In the genomic region with DNA sequence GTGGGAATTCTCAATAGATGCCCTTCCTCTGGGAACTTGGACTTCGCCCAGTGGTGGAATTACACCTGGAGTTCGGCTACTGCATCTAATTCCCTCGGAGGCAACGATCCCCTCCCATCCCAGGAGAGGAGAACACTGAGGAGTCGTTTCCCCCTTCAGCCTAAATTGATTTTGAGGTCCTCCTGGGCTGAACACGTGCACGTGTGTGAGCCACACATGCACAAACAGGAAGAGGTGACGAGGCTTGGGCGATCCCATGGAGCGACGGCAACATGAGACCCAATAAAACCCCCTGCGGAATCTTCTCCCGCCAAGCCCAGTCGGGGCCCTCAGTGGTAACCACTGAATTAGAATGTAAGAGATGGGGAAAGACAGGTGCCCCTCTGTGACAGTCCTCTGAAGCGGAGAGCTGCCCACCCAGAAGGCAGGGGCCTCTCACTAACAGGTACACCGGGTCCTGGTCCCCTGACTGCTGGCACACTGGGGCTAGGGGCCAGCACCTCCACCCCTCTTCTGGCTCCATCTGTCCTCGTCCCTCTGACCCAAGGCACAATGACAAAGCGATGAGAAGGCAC, we compare ENCODE assay signal across 11 cellular contexts. TPM values are rescaled to one million over a fixed set of nuclear protein-coding genes. Genes with fewer than 3 reads are reported as not detected.
DNase-seq lines count a peak whose midpoint lies in the region; ATAC-seq and TF ChIP-seq lines count a peak whose summit lies in the region.
"Had no signal": no experiment of that assay in that cellular context is flagged by ENCODE, and none has a peak within 500 bp of the region (broad histone marks: within the 10 kb centered on the region; RNA-seq: fewer than 3 reads in every experiment).

No MANE protein-coding gene starts in this region.

- no peaks in the 10 kb centered on the region for H3K27me3 ChIP-seq in tibial artery

- no peak overlapping the region for H3K4me3 Mint-ChIP-seq in activated T-cell treated with anti-CD3 and anti-CD28 coated beads, Interleukin-2, amount 50 U/mL, for 24 hours
- H3K4me3 Mint-ChIP-seq in nephron: peak overlapping the region; percentile 61 to 96 (median 73)

- no peaks in the 10 kb centered on the region for H3K27me3 Mint-ChIP-seq in activated T-cell treated with anti-CD3 and anti-CD28 coated beads, Interleukin-2, amount 50 U/mL, for 24 hours
- peaks cover under 1% of the 10 kb centered on the region for H3K27me3 Mint-ChIP-seq in nephron (ENCODE audit: low read depth)

- peaks cover 5 to 90% (median 84%) of the 10 kb centered on the region in 4 donors for H3K4me1 ChIP-seq in tibial artery

- no peaks in the 10 kb centered on the region for H3K9me3 Mint-ChIP-seq in activated T-cell treated with anti-CD3 and anti-CD28 coated beads, Interleukin-2, amount 50 U/mL, for 24 hours
- no peaks in the 10 kb centered on the region for H3K9me3 Mint-ChIP-seq in nephron

- peaks cover 74% of the 10 kb centered on the region for H3K4me1 Mint-ChIP-seq in activated T-cell treated with anti-CD3 and anti-CD28 coated beads, Interleukin-2, amount 50 U/mL, for 24 hours (ENCODE audit: low read depth)
- H3K4me1 Mint-ChIP-seq in nephron: peaks cover 87% of the 10 kb centered on the region

- no peak for TF ChIP-seq CTCF in coronary artery (IDR thresholded peaks at IDR 0.05)
- no peak for TF ChIP-seq CTCF in nephron (IDR thresholded peaks at IDR 0.05; ENCODE audit: unreplicated experiment in 3 of 3)
- TF ChIP-seq CTCF in tibial artery (IDR thresholded peaks at IDR 0.05): no peak

- no peaks in the 10 kb centered on the region for H3K9me3 ChIP-seq in tibial artery

- H3K36me3 Mint-ChIP-seq in activated T-cell treated with anti-CD3 and anti-CD28 coated beads, Interleukin-2, amount 50 U/mL, for 24 hours (ENCODE audit: low read depth): peaks cover 71% of the 10 kb centered on the region
- peaks cover 19% of the 10 kb centered on the region for H3K36me3 Mint-ChIP-seq in nephron (ENCODE audit: low read depth)

- ATAC-seq in esophagus mucosa (no peak), HG03520 (IDR thresholded peaks at IDR 0.05; ENCODE audit: unreplicated experiment) (no peak)

- peaks cover 0 to 3% (median 2%) of the 10 kb centered on the region in 3 donors for H3K36me3 ChIP-seq in tibial artery

- peak overlapping the region; percentile 95 for H3K27ac Mint-ChIP-seq in activated T-cell treated with anti-CD3 and anti-CD28 coated beads, Interleukin-2, amount 50 U/mL, for 24 hours
- H3K27ac Mint-ChIP-seq in nephron: peak overlapping the region; percentile 88 to 96 (median 94)

- DNase-seq in activated T-cell treated with anti-CD3 and anti-CD28 coated beads, Interleukin-2, amount 50 U/mL, for 24 hours: no peak
- no peak for DNase-seq in activated T-cell treated with anti-CD3 and anti-CD28 coated beads, Interleukin-2, amount 50 U/mL, for 1 hour
- DNase-seq in coronary artery (ENCODE audit: low spot score): no peak
- no peak for DNase-seq in tibial artery
- no peak for DNase-seq in NOMO-1 treated with dmso at 0.1 percent for 144 hours (lab: John Stamatoyannopoulos, UW; ENCODE audit: unreplicated experiment)
- DNase-seq: ACHN had no signal

- intact Hi-C loops in tibial artery (cut with DNase I; ENCODE audit: low total_unique reads): no loop called here

- H3K4me3 ChIP-seq in coronary artery (no peak overlapping the region), tibial artery (peak overlapping the region in 1 of 2 donors; percentile 42)

- H3K27ac ChIP-seq in coronary artery (peak overlapping the region; percentile 83 to 97), tibial artery (peak overlapping the region; percentile 79 to 82)

RNA-seq across cellular contexts. Expression of a gene that starts 4.5 kb away (rescaled TPM):
- total RNA-seq in esophagus mucosa: 27.5 TPM

RNA-seq across cellular contexts. Expression of a gene that starts 58.2 kb away (rescaled TPM):
- 1.8 TPM for total RNA-seq in esophagus mucosa
- total RNA-seq: M059J, NCI-H460 had no signal
